In the genomic region with DNA sequence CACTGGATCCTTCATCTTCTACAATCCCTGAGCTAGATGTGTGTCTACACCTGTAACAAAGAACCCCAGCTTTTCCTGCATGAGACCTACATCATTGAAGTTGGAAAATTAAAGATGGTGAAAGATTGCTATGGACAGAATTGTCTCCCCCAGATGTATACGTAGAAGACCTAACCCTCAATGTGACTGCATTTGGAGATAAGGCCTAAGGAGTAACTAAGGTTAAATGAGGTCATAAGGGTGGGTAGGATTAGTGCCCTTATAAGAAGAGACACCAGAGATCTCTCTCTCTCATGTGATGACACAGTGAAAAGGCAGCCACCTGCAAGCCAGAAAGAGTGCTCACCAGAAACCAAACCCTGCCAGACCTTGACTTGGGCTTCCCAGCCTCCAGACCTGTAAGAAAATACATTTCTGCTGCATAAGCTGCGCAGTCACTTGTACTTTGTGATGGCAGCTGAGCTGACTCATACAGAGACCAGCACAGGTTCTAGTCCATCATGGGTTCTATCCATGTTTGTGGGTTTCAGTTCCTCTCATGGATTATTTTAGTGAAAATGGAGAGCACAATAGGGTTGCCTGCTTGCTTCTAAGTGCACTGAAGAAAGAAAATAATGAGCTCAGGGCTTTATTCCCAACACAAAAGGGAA, we compare ENCODE assay signal across 15 cellular contexts.
DNase-seq lines count a peak whose midpoint lies in the region; ATAC-seq, FAIRE-seq and TF ChIP-seq lines count a peak whose summit lies in the region.
"Had no signal": no experiment of that assay in that cellular context is flagged by ENCODE, and none has a peak within 500 bp of the region (broad histone marks: within the 10 kb centered on the region; RNA-seq: fewer than 3 reads in every experiment).

No MANE protein-coding gene starts in this region.

- H3K4me1 ChIP-seq in IMR-90 (ENCODE audit: control insufficient read depth, insufficient read depth, low read length) = peaks cover 7% of the 10 kb centered on the region
- no peaks in the 10 kb centered on the region for H3K4me1 ChIP-seq in tibial nerve
- no peaks in the 10 kb centered on the region for H3K4me1 ChIP-seq in stomach
- H3K4me1 ChIP-seq: left lung, parathyroid adenoma, uterus had no signal

- H3K36me3 ChIP-seq in IMR-90 (ENCODE audit: control insufficient read depth, insufficient read depth, low read length) (no peaks in the 10 kb centered on the region), tibial nerve (no peaks in the 10 kb centered on the region), stomach (peaks cover 0 to 6% (median 0%) of the 10 kb centered on the region in 4 donors)
- H3K36me3 ChIP-seq: left lung, uterus had no signal

- H3K79me1 ChIP-seq in IMR-90 (ENCODE audit: low read depth in 1 of 2, low read length in 2 of 2) = peaks cover 0 to 3% of the 10 kb centered on the region in 2 experiments; a peak in 1 of 4 replicates

- POLR2A ChIA-PET in IMR-90 (lab: Charles Lee; ENCODE audit: unreplicated experiment) = no interaction called here

- no peak overlapping the region for H3K14ac ChIP-seq in IMR-90 (replicated peaks; ENCODE audit: low read depth, low read length)

- dilution Hi-C loops in IMR-90 (cut with HindIII; ENCODE audit: low sequenced_read_pairs, unreplicated experiment) = no loop called here

- H3K4me3 ChIP-seq in IMR-90 (ENCODE audit: insufficient read depth, low read depth, low read length) = no peak overlapping the region
- no peak overlapping the region for H3K4me3 ChIP-seq in tibial nerve
- no peak overlapping the region for H3K4me3 ChIP-seq in stomach
- H3K4me3 ChIP-seq: left lung, uterus had no signal

- H3K4ac ChIP-seq in IMR-90 (ENCODE audit: low read depth, low read length) = no peak overlapping the region

- in situ Hi-C loops in IMR-90 (cut with MboI; ENCODE audit: low sequenced_read_pairs) = no loop called here

- H3K23ac ChIP-seq in IMR-90 (ENCODE audit: low read depth, low read length) = no peak overlapping the region

- peaks cover 14% of the 10 kb centered on the region for H3K9me1 ChIP-seq in IMR-90 (ENCODE audit: insufficient read depth, low read length)

- ATAC-seq in GM19463 (IDR thresholded peaks at IDR 0.05; ENCODE audit: unreplicated experiment) (peak; percentile 97), HG02943 (IDR thresholded peaks at IDR 0.05; ENCODE audit: low read depth, unreplicated experiment) (peak; percentile 87), IMR-90 (ENCODE audit: low read depth) (no peak), esophagus mucosa (no peak)
- ATAC-seq: activated CD4-positive, alpha-beta T cell treated with anti-CD3 and anti-CD28 coated beads for 36 hours; left lung had no signal

- no peak for FAIRE-seq in GM12892 (lab: Jason Lieb, UNC)

- H2BK120ac ChIP-seq in IMR-90 (ENCODE audit: low read depth, low read length) = no peak overlapping the region

- no peak overlapping the region for H2BK20ac ChIP-seq in IMR-90 (ENCODE audit: low read depth, low read length)

- no peak overlapping the region for H3K27ac ChIP-seq in IMR-90 (ENCODE audit: insufficient read depth, low read length)
- H3K27ac ChIP-seq in tibial nerve = no peak overlapping the region
- no peak overlapping the region for H3K27ac ChIP-seq in stomach
- H3K27ac ChIP-seq: left lung, parathyroid adenoma, uterus had no signal

- intact Hi-C loops in IMR-90 (cut with micrococcal nuclease) (no loop called here), stomach (cut with DNase I; ENCODE audit: low total_unique reads) (no loop called here)

- BruUV-seq in IMR-90 (replicated peaks; lab: Mats Ljungman, UMichigan) = no TSS peak

- TF ChIP-seq RAD21 in IMR-90 (IDR thresholded peaks at IDR 0.05; ENCODE audit: low read length) = no peak

- H3K9me3 ChIP-seq in IMR-90 (ENCODE audit: control insufficient read depth, insufficient read depth, low read length) (no peaks in the 10 kb centered on the region), tibial nerve (peaks cover 0 to 2% (median 0%) of the 10 kb centered on the region in 4 donors), stomach (no peaks in the 10 kb centered on the region)
- H3K9me3 ChIP-seq: uterus had no signal

- no peak overlapping the region for H4K8ac ChIP-seq in IMR-90 (ENCODE audit: low read depth in 2 of 2, low read length in 2 of 2)

- 0 out of 3 replicates have a peak overlapping the region, but pooled peaks have one; percentile 18 for H2BK15ac ChIP-seq in IMR-90 (ENCODE audit: low read depth, low read length)

- H2BK5ac ChIP-seq in IMR-90 (ENCODE audit: low read depth, low read length, poor library complexity, severe bottlenecking) = no peak overlapping the region

- H3K56ac ChIP-seq in IMR-90 (ENCODE audit: extremely low read depth, insufficient read depth, low read length) = no peak overlapping the region

- H3K27me3 ChIP-seq in IMR-90 (ENCODE audit: control insufficient read depth, insufficient read depth, low read length) = no peaks in the 10 kb centered on the region
- H3K27me3 ChIP-seq in tibial nerve = no peaks in the 10 kb centered on the region
- H3K27me3 ChIP-seq in stomach = no peaks in the 10 kb centered on the region
- H3K27me3 ChIP-seq: left lung, uterus had no signal

- no peak overlapping the region for H3K9ac ChIP-seq in IMR-90 (ENCODE audit: low read depth, low read length)
- H3K9ac ChIP-seq: parathyroid adenoma had no signal

- no peak overlapping the region for H4K5ac ChIP-seq in IMR-90 (ENCODE audit: low read depth, low read length)

- H4K20me1 ChIP-seq in IMR-90 (ENCODE audit: insufficient read depth, low read length) = no peaks in the 10 kb centered on the region

- TF ChIP-seq EP300 in tibial nerve (IDR thresholded peaks at IDR 0.05) (no peak), stomach (IDR thresholded peaks at IDR 0.05) (no peak)

- H2AK5ac ChIP-seq in IMR-90 (ENCODE audit: low read depth, low read length) = no peak overlapping the region

- H2AFZ ChIP-seq in IMR-90 (replicated peaks; ENCODE audit: low read length, poor library complexity) = no peak overlapping the region
- H2AFZ ChIP-seq: parathyroid adenoma had no signal

- H4K91ac ChIP-seq in IMR-90 (ENCODE audit: insufficient read depth, low read depth, low read length) = no peak overlapping the region

- TF ChIP-seq POLR2A in GM12892 (IDR thresholded peaks at IDR 0.05; ENCODE audit: low read depth, low read length) (no peak), IMR-90 (IDR thresholded peaks at IDR 0.05; ENCODE audit: low read depth, low read length) (no peak), tibial nerve (IDR thresholded peaks at IDR 0.05) (no peak), stomach (IDR thresholded peaks at IDR 0.05) (no peak)

- DNase-seq in GM12892 (ENCODE audit: insufficient read length) = peak; percentile 2
- no peak for DNase-seq in IMR-90
- no peak for DNase-seq in tibial nerve (ENCODE audit: low spot score in 2 of 2)
- DNase-seq in GF-D8 (lab: John Stamatoyannopoulos, UW) = no peak
- DNase-seq in stomach = no peak
- DNase-seq: activated CD4-positive, alpha-beta T cell treated with anti-CD3 and anti-CD28 coated beads for 36 hours; activated naive CD4-positive, alpha-beta T cell; foreskin fibroblast; left lung; NCI-H2029; uterus had no signal

- WGBS in IMR-90 (ENCODE audit: extremely low coverage in 2 of 2, insufficient read length in 1 of 2), 2 experiments = 88% methylated on average over 1 of the region's 2 CpGs; no CpG with 5 or more reads in 1 of the 2 experiments
- WGBS in tibial nerve, 2 donors = 87 to 100% methylated on average over 2 of the region's 2 CpGs
- 84 to 94% (median 92%) methylated on average over 2 of the region's 2 CpGs for WGBS in stomach, 5 donors

- no peak for TF ChIP-seq CTCF in IMR-90 (conservative IDR thresholded peaks at IDR 0.05; ENCODE audit: low read depth, low read length)
- TF ChIP-seq CTCF in tibial nerve (IDR thresholded peaks at IDR 0.05) = no peak
- no peak for TF ChIP-seq CTCF in stomach (IDR thresholded peaks at IDR 0.05)

- H2AK9ac ChIP-seq in IMR-90 (replicated peaks; ENCODE audit: low read depth, low read length, poor library complexity) = no peak overlapping the region

- H3K4me2 ChIP-seq in IMR-90 (ENCODE audit: low read depth, low read length) = no peak overlapping the region

- CTCF ChIA-PET in IMR-90 (lab: Yijun Ruan, JAX) = no interaction called here

- H3K18ac ChIP-seq in IMR-90 (ENCODE audit: low read depth, low read length) = no peak overlapping the region

TF ChIP-seq in IMR-90, 13 proteins besides CTCF, POLR2A, EP300 and RAD21:
- TF ChIP-seq NFE2L2 (IDR thresholded peaks at IDR 0.05; ENCODE audit: low read depth, low read length) (no peak), CHD1 (IDR thresholded peaks at IDR 0.05; ENCODE audit: low read depth, low read length) (no peak), MAZ (IDR thresholded peaks at IDR 0.05; ENCODE audit: borderline replicate concordance, low read depth, low read length) (no peak), SMC3 (IDR thresholded peaks at IDR 0.05; ENCODE audit: low read depth, low read length) (no peak), RFX5 (IDR thresholded peaks at IDR 0.05; ENCODE audit: low read depth, low read length) (no peak), CEBPB (IDR thresholded peaks at IDR 0.05; ENCODE audit: low read depth, low read length) (no peak), MAFK (IDR thresholded peaks at IDR 0.05; ENCODE audit: low read depth, low read length) (no peak), FOS (IDR thresholded peaks at IDR 0.05; ENCODE audit: low read depth, low read length) (no peak), RCOR1 (IDR thresholded peaks at IDR 0.05; ENCODE audit: insufficient replicate concordance, low read length) (no peak), MXI1 (IDR thresholded peaks at IDR 0.05; ENCODE audit: borderline replicate concordance, low read depth, low read length) (no peak), BHLHE40 (IDR thresholded peaks at IDR 0.05; ENCODE audit: low read depth, low read length) (no peak)
- TF ChIP-seq, protein P1, sequence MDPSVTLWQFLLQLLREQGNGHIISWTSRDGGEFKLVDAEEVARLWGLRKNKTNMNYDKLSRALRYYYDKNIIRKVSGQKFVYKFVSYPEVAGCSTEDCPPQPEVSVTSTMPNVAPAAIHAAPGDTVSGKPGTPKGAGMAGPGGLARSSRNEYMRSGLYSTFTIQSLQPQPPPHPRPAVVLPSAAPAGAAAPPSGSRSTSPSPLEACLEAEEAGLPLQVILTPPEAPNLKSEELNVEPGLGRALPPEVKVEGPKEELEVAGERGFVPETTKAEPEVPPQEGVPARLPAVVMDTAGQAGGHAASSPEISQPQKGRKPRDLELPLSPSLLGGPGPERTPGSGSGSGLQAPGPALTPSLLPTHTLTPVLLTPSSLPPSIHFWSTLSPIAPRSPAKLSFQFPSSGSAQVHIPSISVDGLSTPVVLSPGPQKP (IDR thresholded peaks at IDR 0.05; ENCODE audit: borderline replicate concordance, low read depth, low read length) = no peak
- TF ChIP-seq, protein P2, sequence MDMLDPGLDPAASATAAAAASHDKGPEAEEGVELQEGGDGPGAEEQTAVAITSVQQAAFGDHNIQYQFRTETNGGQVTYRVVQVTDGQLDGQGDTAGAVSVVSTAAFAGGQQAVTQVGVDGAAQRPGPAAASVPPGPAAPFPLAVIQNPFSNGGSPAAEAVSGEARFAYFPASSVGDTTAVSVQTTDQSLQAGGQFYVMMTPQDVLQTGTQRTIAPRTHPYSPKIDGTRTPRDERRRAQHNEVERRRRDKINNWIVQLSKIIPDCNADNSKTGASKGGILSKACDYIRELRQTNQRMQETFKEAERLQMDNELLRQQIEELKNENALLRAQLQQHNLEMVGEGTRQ (IDR thresholded peaks at IDR 0.05; ENCODE audit: low read depth, low read length) = no peak

Comparison
In these comparisons a context has a peak if more than half of its experiments do, and no peak if none do; other contexts are left out.
1. ATAC-seq: peak in GM19463 (single experiment) and HG02943 (single experiment); none in IMR-90 (single experiment) and esophagus mucosa (single experiment).